15 cellular contexts compared by ENCODE assay signal in the genomic region with DNA sequence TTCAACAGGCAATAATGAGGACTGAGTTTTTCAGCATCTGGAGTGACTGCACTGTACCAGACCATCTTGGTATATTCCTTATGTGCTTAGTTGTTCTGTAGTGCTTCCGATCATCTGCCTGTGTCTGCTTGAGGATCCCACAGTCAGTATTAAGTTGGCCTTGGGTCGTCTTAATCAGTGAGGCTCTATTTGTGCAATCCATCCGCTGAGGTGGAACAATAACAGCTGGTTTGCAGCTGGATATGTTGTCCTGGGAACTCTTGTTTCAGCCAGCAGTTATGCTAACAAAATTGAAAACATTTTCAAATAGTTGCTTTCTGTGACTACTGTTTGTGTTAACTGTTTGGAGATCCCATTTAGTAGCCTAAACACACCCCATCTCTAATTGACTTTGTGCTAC.
DNase-seq lines count a peak whose midpoint lies in the region; ATAC-seq, FAIRE-seq and TF ChIP-seq lines count a peak whose summit lies in the region.
"Had no signal": no experiment of that assay in that cellular context is flagged by ENCODE, and none has a peak within 500 bp of the region (broad histone marks: within the 10 kb centered on the region; RNA-seq: fewer than 3 reads in every experiment).

No MANE protein-coding gene starts in this region.

- H3K27ac ChIP-seq in astrocyte (ENCODE audit: low read depth, low read length) (peak overlapping the region; percentile 21), right atrium auricular region (peak overlapping the region; percentile 13 to 30), PC-9 (no peak overlapping the region)
- H3K27ac ChIP-seq: BLaER1, KMS-11 had no signal

- H3K4me3 ChIP-seq in astrocyte (ENCODE audit: insufficient read depth, low read depth, low read length) (no peak overlapping the region), right atrium auricular region (no peak overlapping the region), PC-9 (no peak overlapping the region)
- H3K4me3 ChIP-seq: BLaER1 had no signal

- POLR2A ChIA-PET in PC-9 (lab: Charles Lee; ENCODE audit: unreplicated experiment) = no interaction called here

- H3K27me3 Mint-ChIP-seq in astrocyte (ENCODE audit: low read depth, unreplicated experiment) (no peaks in the 10 kb centered on the region), mesothelial cell of epicardium (ENCODE audit: low read depth) (no peaks in the 10 kb centered on the region)

- H2AFZ ChIP-seq in astrocyte (ENCODE audit: low read depth, low read length) (no peak overlapping the region), PC-9 (no peak overlapping the region)

- H3K4me3 Mint-ChIP-seq in astrocyte (ENCODE audit: unreplicated experiment) (no peak overlapping the region), mesothelial cell of epicardium (no peak overlapping the region)
- H3K4me3 Mint-ChIP-seq: activated CD8-positive, alpha-beta T cell treated with anti-CD3 and anti-CD28 coated beads, Interleukin-2, amount 10 ng/mL, durations not matched to agents 7 days and 5 days; activated naive CD8-positive, alpha-beta T cell; effector memory CD8-positive, alpha-beta T cell had no signal

- H3K4me2 ChIP-seq in astrocyte (ENCODE audit: low read length) (peak overlapping the region; percentile 26), PC-9 (no peak overlapping the region)
- H3K4me2 ChIP-seq: BLaER1, KMS-11 had no signal

- no peaks in the 10 kb centered on the region for H3K27me3 ChIP-seq in astrocyte (ENCODE audit: insufficient read depth, low read length)
- H3K27me3 ChIP-seq in right atrium auricular region = no peaks in the 10 kb centered on the region
- no peaks in the 10 kb centered on the region for H3K27me3 ChIP-seq in PC-9 (ENCODE audit: insufficient read depth, low read depth)
- H3K27me3 ChIP-seq: BLaER1 had no signal

- peaks cover 27% of the 10 kb centered on the region for H3K4me1 Mint-ChIP-seq in astrocyte (ENCODE audit: low read depth, unreplicated experiment)
- peaks cover 27% of the 10 kb centered on the region for H3K4me1 Mint-ChIP-seq in mesothelial cell of epicardium

- CTCF ChIA-PET in PC-9 (lab: Charles Lee) = no interaction called here

- H3K9me3 ChIP-seq in astrocyte (ENCODE audit: insufficient read depth, low read depth, low read length) (no peaks in the 10 kb centered on the region), right atrium auricular region (no peaks in the 10 kb centered on the region), PC-9 (ENCODE audit: insufficient read depth, low read depth) (no peaks in the 10 kb centered on the region)
- H3K9me3 ChIP-seq: BLaER1 had no signal

- H3K36me3 ChIP-seq in astrocyte (ENCODE audit: insufficient read depth, low read length) (peaks cover 9% of the 10 kb centered on the region), right atrium auricular region (no peaks in the 10 kb centered on the region), PC-9 (ENCODE audit: low read depth) (0 out of 2 replicates have a peak, but pooled peaks cover 3% of the 10 kb centered on the region)

- H3K27ac Mint-ChIP-seq in astrocyte (ENCODE audit: unreplicated experiment) = no peak overlapping the region
- no peak overlapping the region for H3K27ac Mint-ChIP-seq in mesothelial cell of epicardium
- H3K27ac Mint-ChIP-seq: activated CD8-positive, alpha-beta T cell treated with anti-CD3 and anti-CD28 coated beads, Interleukin-2, amount 10 ng/mL, durations not matched to agents 7 days and 5 days; activated naive CD8-positive, alpha-beta T cell; effector memory CD8-positive, alpha-beta T cell had no signal

- FAIRE-seq in astrocyte (lab: Jason Lieb, UNC) = no peak

- H4K20me1 ChIP-seq in astrocyte (ENCODE audit: insufficient read depth, low read length) (peaks cover 97% of the 10 kb centered on the region), PC-9 (ENCODE audit: insufficient read depth) (peaks cover 5% of the 10 kb centered on the region)

- H3K79me2 ChIP-seq in astrocyte (ENCODE audit: insufficient read depth, low read length) (peaks cover 100% of the 10 kb centered on the region), PC-9 (ENCODE audit: low read depth) (peaks cover 77% of the 10 kb centered on the region)

- TF ChIP-seq CTCF in astrocyte (IDR thresholded peaks at IDR 0.05; ENCODE audit: insufficient read depth, low read depth, low read length) (no peak), right atrium auricular region (IDR thresholded peaks at IDR 0.05) (no peak), PC-9 (conservative IDR thresholded peaks at IDR 0.05) (no peak), mesothelial cell of epicardium (IDR thresholded peaks at IDR 0.05; ENCODE audit: unreplicated experiment) (no peak)

- H3K36me3 Mint-ChIP-seq in astrocyte (ENCODE audit: low read depth, unreplicated experiment) (peaks cover 1% of the 10 kb centered on the region), mesothelial cell of epicardium (no peaks in the 10 kb centered on the region)
- H3K36me3 Mint-ChIP-seq: activated naive CD8-positive, alpha-beta T cell had no signal

- H3K9me3 Mint-ChIP-seq in astrocyte (ENCODE audit: unreplicated experiment) (no peaks in the 10 kb centered on the region), mesothelial cell of epicardium (no peaks in the 10 kb centered on the region)
- H3K9me3 Mint-ChIP-seq: effector memory CD8-positive, alpha-beta T cell had no signal

- peaks cover 8% of the 10 kb centered on the region for H3F3A ChIP-seq in PC-9 (ENCODE audit: insufficient read depth, low read depth)

- intact Hi-C loops in sciatic nerve (cut with DNase I) = no loop called here
- intact Hi-C loops in PC-9 (cut with micrococcal nuclease; ENCODE audit: unreplicated experiment) = loop anchor here (10.0 kb wide), 2 partner anchors 132 to 202 kb away; no protein-coding TSS in a partner anchor

- no peak overlapping the region for H3K9ac ChIP-seq in astrocyte (ENCODE audit: low read length)
- H3K9ac ChIP-seq: BLaER1, KMS-11 had no signal

- DNase-seq in AG20443 (ENCODE audit: low spot score) (peak; percentile 45), astrocyte (ENCODE audit: low read depth) (peak; percentile 53), right atrium auricular region (ENCODE audit: low spot score) (no peak), sciatic nerve (ENCODE audit: low spot score) (no peak), PC-9 (no peak), mesothelial cell of epicardium (ENCODE audit: low spot score in 2 of 2, unreplicated experiment in 2 of 2) (no peak)
- DNase-seq in activated naive CD4-positive, alpha-beta T cell (lab: John Stamatoyannopoulos, UW) = no peak
- DNase-seq: activated CD8-positive, alpha-beta T cell treated with anti-CD3 and anti-CD28 coated beads, Interleukin-2, amount 10 ng/mL, durations not matched to agents 7 days and 5 days; effector memory CD8-positive, alpha-beta T cell; nucleus accumbens; stimulated activated CD4-positive, alpha-beta T cell treated with anti-CD3 and anti-CD28 coated beads, Interleukin-4, amount 100 ng/mL, for 24 hours had no signal

- no TSS peak for BruUV-seq in PC-9 (replicated peaks; lab: Mats Ljungman, UMichigan)

- H3K9me2 ChIP-seq in PC-9 (ENCODE audit: insufficient read depth) = no peaks in the 10 kb centered on the region

- H3K4me1 ChIP-seq in astrocyte (ENCODE audit: insufficient read depth, low read length) (peaks cover 38% of the 10 kb centered on the region), right atrium auricular region (peaks cover 0 to 59% of the 10 kb centered on the region in 2 donors), PC-9 (replicated peaks; ENCODE audit: insufficient read depth) (peaks cover 16% of the 10 kb centered on the region)

- ATAC-seq in sciatic nerve (peak; percentile 82), HG03565 (IDR thresholded peaks at IDR 0.05; ENCODE audit: unreplicated experiment) (no peak)
- ATAC-seq: activated CD8-positive, alpha-beta T cell treated with anti-CD3 and anti-CD28 coated beads, Interleukin-2, amount 10 ng/mL, durations not matched to agents 7 days and 5 days; effector memory CD8-positive, alpha-beta T cell had no signal

Comparison
In these comparisons a context has a peak if more than half of its experiments do, and no peak if none do; other contexts are left out.
1. DNase-seq: peak in AG20443 (single experiment) and astrocyte (single experiment); none in right atrium auricular region (single experiment), sciatic nerve (single experiment), PC-9 (0 of 2), activated naive CD4-positive, alpha-beta T cell (0 of 4) and mesothelial cell of epicardium (0 of 2).